In the genomic region with DNA sequence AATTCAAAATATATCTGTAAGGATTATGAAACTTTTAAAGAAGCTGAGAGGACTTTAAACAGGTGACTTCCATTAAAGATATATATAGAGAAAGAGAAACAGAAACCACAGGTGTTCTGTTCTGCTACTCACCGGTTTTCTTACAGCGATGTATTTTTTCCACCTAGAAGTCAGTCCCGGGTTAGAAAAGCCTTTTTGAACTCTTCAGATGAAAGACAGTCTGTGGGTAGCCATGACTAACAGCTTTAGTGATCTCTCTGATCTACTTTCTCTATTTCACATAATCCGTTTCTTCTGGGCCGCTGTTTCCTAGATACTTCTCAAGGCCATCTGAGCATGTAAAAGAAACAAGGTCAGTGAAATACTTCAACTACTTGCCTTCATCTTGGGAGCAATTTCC, we compare ENCODE assay signal across 8 cellular contexts. TPM values are rescaled to one million over a fixed set of nuclear protein-coding genes. Genes with fewer than 3 reads are reported as not detected.
DNase-seq lines count a peak whose midpoint lies in the region; ATAC-seq and TF ChIP-seq lines count a peak whose summit lies in the region.
"Had no signal": no experiment of that assay in that cellular context is flagged by ENCODE, and none has a peak within 500 bp of the region (broad histone marks: within the 10 kb centered on the region; RNA-seq: fewer than 3 reads in every experiment).

No MANE protein-coding gene starts in this region.

- H3K79me2 ChIP-seq in KMS-11 (ENCODE audit: insufficient read depth, low read depth) = no peaks in the 10 kb centered on the region

- peak overlapping the region; percentile 59 for H3K4me2 ChIP-seq in KMS-11

- H3K4me3 ChIP-seq in KMS-11 (IDR thresholded peaks at IDR 0.05; ENCODE audit: insufficient read depth, low read depth, low read length) = no peak overlapping the region
- H3K4me3 ChIP-seq in retinal pigment epithelial cell (ENCODE audit: low read length) = no peak overlapping the region
- peak overlapping the region in 1 of 4 donors; percentile 29 for H3K4me3 ChIP-seq in Peyer's patch

- H3K27me3 ChIP-seq in KMS-11 (ENCODE audit: insufficient read depth, low read depth) = no peaks in the 10 kb centered on the region
- H3K27me3 ChIP-seq in Peyer's patch = no peaks in the 10 kb centered on the region

- H3K27ac ChIP-seq in KMS-11 (peak overlapping the region; percentile 59), Peyer's patch (peak overlapping the region in 2 of 4 donors; percentile 2 to 6)

- no peak for TF ChIP-seq POLR2A in Peyer's patch (IDR thresholded peaks at IDR 0.05)

- DNase-seq in retinal pigment epithelial cell (ENCODE audit: low read depth) (peak; percentile 12), Peyer's patch (no peak), MV-4-11 (lab: John Stamatoyannopoulos, UW) (no peak), NK-92 (lab: John Stamatoyannopoulos, UW; ENCODE audit: unreplicated experiment) (no peak)
- DNase-seq: GOT3 had no signal

- H3K9ac ChIP-seq in KMS-11 = peak overlapping the region; percentile 3; the same call in 1 of the 2 replicates

- no peaks in the 10 kb centered on the region for H3K9me3 ChIP-seq in Peyer's patch

- ATAC-seq in GM19035 (IDR thresholded peaks at IDR 0.05; ENCODE audit: unreplicated experiment) (peak; percentile 90), HG02571 (IDR thresholded peaks at IDR 0.05; ENCODE audit: unreplicated experiment) (peak; percentile 94)

- H4K20me1 ChIP-seq in KMS-11 (ENCODE audit: insufficient read depth) = no peaks in the 10 kb centered on the region

- H3K4me1 ChIP-seq in KMS-11 (ENCODE audit: low read depth, poor library complexity, severe bottlenecking) (peaks cover 28% of the 10 kb centered on the region), Peyer's patch (no peaks in the 10 kb centered on the region)

- peak overlapping the region; percentile 28 for H2AFZ ChIP-seq in KMS-11 (ENCODE audit: low read depth)

- TF ChIP-seq CTCF in KMS-11 (conservative IDR thresholded peaks at IDR 0.05; ENCODE audit: low read depth, low read length) (no peak), retinal pigment epithelial cell (conservative IDR thresholded peaks at IDR 0.05; ENCODE audit: low read depth, low read length) (no peak), Peyer's patch (IDR thresholded peaks at IDR 0.05) (no peak)

- no peaks in the 10 kb centered on the region for H3K36me3 ChIP-seq in KMS-11 (ENCODE audit: insufficient read depth)
- no peaks in the 10 kb centered on the region for H3K36me3 ChIP-seq in Peyer's patch

RNA-seq across cellular contexts. Expression of a gene that starts 25.1 kb away (rescaled TPM):
- not detected for total RNA-seq in Peyer's patch

RNA-seq across cellular contexts. Expression of a gene that starts 37.0 kb away (rescaled TPM):
- 10 to 100 TPM in 1 of 4 donors, 1 to 10 TPM in 3; 6.6 to 11.0 (median 9.1) TPM for total RNA-seq in Peyer's patch

RNA-seq across cellular contexts. Expression of a gene that starts 37.0 kb away (rescaled TPM):
- 10 to 100 TPM; 17.3 to 23.1 (median 20.9) TPM for total RNA-seq in Peyer's patch
